In genomic region chr12:54421873-54422250, GRCh38 we compare ENCODE assay signal across 15 cellular contexts. TPM values are rescaled to one million over a fixed set of nuclear protein-coding genes. Genes with fewer than 3 reads are reported as not detected.
DNase-seq lines count a peak whose midpoint lies in the region; ATAC-seq and TF ChIP-seq lines count a peak whose summit lies in the region.
"Had no signal": no experiment of that assay in that cellular context is flagged by ENCODE, and none has a peak within 500 bp of the region (broad histone marks: within the 10 kb centered on the region; RNA-seq: fewer than 3 reads in every experiment).

No MANE protein-coding gene starts in this region.

- peaks cover 4% of the 10 kb centered on the region for H4K20me1 ChIP-seq in osteoblast (ENCODE audit: insufficient read depth, low read length)

- H3K9me3 ChIP-seq in left ventricle myocardium inferior (replicated peaks): no peaks in the 10 kb centered on the region
- no peaks in the 10 kb centered on the region for H3K9me3 ChIP-seq in osteoblast (ENCODE audit: low read depth, low read length)
- H3K9me3 ChIP-seq in aorta (ENCODE audit: control insufficient read depth, low read length): no peaks in the 10 kb centered on the region

- H3K4me2 ChIP-seq in osteoblast (ENCODE audit: insufficient read depth, low read length): no peak overlapping the region

- ATAC-seq in left ventricle myocardium superior: no peak
- ATAC-seq in aorta (ENCODE audit: low FRiP score): no peak
- no peak for ATAC-seq in HG03159 (IDR thresholded peaks at IDR 0.05; ENCODE audit: unreplicated experiment)
- ATAC-seq: foreskin keratinocyte; natural killer cell treated with Interleukin-12 subunit alpha and Interleukin-12 subunit beta and Interleukin-15 and Interleukin-18, amount 100 ng/mL, for 72 hours had no signal

- H3K4me3 ChIP-seq in left ventricle myocardium inferior: no peak overlapping the region
- no peak overlapping the region for H3K4me3 ChIP-seq in osteoblast (ENCODE audit: insufficient read depth, low read length)
- H3K4me3 ChIP-seq in aorta (ENCODE audit: low read length in 2 of 2): no peak overlapping the region

- no peaks in the 10 kb centered on the region for H3K36me3 ChIP-seq in left ventricle myocardium inferior
- H3K36me3 ChIP-seq in osteoblast (ENCODE audit: insufficient read depth, low read length): no peaks in the 10 kb centered on the region
- no peaks in the 10 kb centered on the region for H3K36me3 ChIP-seq in aorta (ENCODE audit: control insufficient read depth in 1 of 2, insufficient read depth in 2 of 2, low read length in 1 of 2)

- 93 to 94% methylated on average over 2 of the region's 2 CpGs for WGBS in aorta, 2 donors

- H3K79me2 ChIP-seq in osteoblast (ENCODE audit: insufficient read depth, low read length): peaks cover 31% of the 10 kb centered on the region

- H2AFZ ChIP-seq in osteoblast (ENCODE audit: low read length): no peak overlapping the region

- H3K4me1 ChIP-seq in left ventricle myocardium inferior: peaks cover 92% of the 10 kb centered on the region
- H3K4me1 ChIP-seq in osteoblast (ENCODE audit: insufficient read depth, low read length): peaks cover 60% of the 10 kb centered on the region
- H3K4me1 ChIP-seq in aorta (ENCODE audit: control insufficient read depth in 1 of 2, insufficient read depth in 2 of 2, low read length in 2 of 2): peaks cover 3 to 9% of the 10 kb centered on the region in 2 donors

- no peak for DNase-seq in left ventricle myocardium inferior
- DNase-seq in left ventricle myocardium superior: no peak
- DNase-seq in dermis blood vessel endothelial cell: peak; percentile 41
- peak; percentile 26 for DNase-seq in osteoblast (ENCODE audit: insufficient read length, low spot score, missing footprints)
- DNase-seq in aorta: no peak
- no peak for DNase-seq in epidermal melanocyte (ENCODE audit: insufficient read length, low spot score)
- DNase-seq in SIG-M5 (lab: John Stamatoyannopoulos, UW): no peak
- DNase-seq: activated CD8-positive, alpha-beta memory T cell treated with anti-CD3 and anti-CD28 coated beads, Interleukin-2, amount 50 U/mL, for 48 hours; foreskin keratinocyte; NCI-H146; NCI-H524 treated with DMSO at 0.1 percent for 48 hours had no signal

- intact Hi-C loops in left ventricle myocardium inferior (cut with micrococcal nuclease): no loop called here
- intact Hi-C loops in left ventricle myocardium superior (cut with micrococcal nuclease): no loop called here
- intact Hi-C loops in aorta (cut with DNase I): no loop called here

- H3K27me3 ChIP-seq in left ventricle myocardium inferior (ENCODE audit: low read depth) (no peaks in the 10 kb centered on the region), osteoblast (ENCODE audit: insufficient read depth, low read length) (no peaks in the 10 kb centered on the region), aorta (ENCODE audit: control insufficient read depth in 1 of 2, insufficient read depth in 2 of 2, low read length in 1 of 2) (no peaks in the 10 kb centered on the region)
- H3K27me3 ChIP-seq: foreskin keratinocyte had no signal

- H3K27ac ChIP-seq in left ventricle myocardium inferior (replicated peaks): peak overlapping the region; percentile 89
- H3K27ac ChIP-seq in osteoblast (ENCODE audit: low read depth, low read length): peak overlapping the region; percentile 90
- H3K27ac ChIP-seq in aorta (ENCODE audit: low read depth in 1 of 2, low read length in 2 of 2): peak overlapping the region; percentile 42 to 57

- TF ChIP-seq CTCF in left ventricle myocardium inferior (IDR thresholded peaks at IDR 0.05; ENCODE audit: borderline replicate concordance): no peak
- no peak for TF ChIP-seq CTCF in osteoblast (IDR thresholded peaks at IDR 0.05; ENCODE audit: extremely low read depth, low read depth, low read length)

RNA-seq across cellular contexts. Expression of gene ITGA5, which starts 2.8 kb away (rescaled TPM):
- total RNA-seq in left ventricle myocardium inferior (55.3 TPM), left ventricle myocardium superior (44.1 TPM), dermis blood vessel endothelial cell (567 and 846 TPM in 2 replicates), osteoblast (336 and 401 TPM in 2 replicates), aorta (1,000 to 10,000 TPM in 1 of 2 donors, 100 to 1,000 TPM in 1; 241 to 1,416 TPM)
- 100 to 1,000 TPM in 1 of 2 donors, 10 to 100 TPM in 1; 26.5 to 464 TPM for polyA plus RNA-seq in aorta

RNA-seq across cellular contexts. Expression of gene ZNF385A, which starts 37.3 kb away (rescaled TPM):
- 7.1 TPM for total RNA-seq in left ventricle myocardium inferior
- 7.7 TPM for total RNA-seq in left ventricle myocardium superior
- 2.2 and 4.0 TPM in 2 replicates for total RNA-seq in dermis blood vessel endothelial cell
- total RNA-seq in osteoblast: 0.72 and 0.88 TPM in 2 replicates
- 10 to 100 TPM; 22.2 to 27.6 TPM for total RNA-seq in aorta
- polyA plus RNA-seq in aorta: 10 to 100 TPM in 1 of 2 donors, 1 to 10 TPM in 1; 4.1 to 11.5 TPM

RNA-seq across cellular contexts. Expression of gene GTSF1, which starts 51.5 kb away (rescaled TPM):
- total RNA-seq in left ventricle myocardium inferior: not detected
- total RNA-seq in left ventricle myocardium superior: not detected
- 0.34 TPM in 1 of 2 replicates, not detected in the other for total RNA-seq in dermis blood vessel endothelial cell
- total RNA-seq in osteoblast: not detected in 2 replicates
- not detected for total RNA-seq in aorta
- 1 to 10 TPM in 1 of 2 donors, not detected in 1; 1.5 TPM for polyA plus RNA-seq in aorta
- total RNA-seq: Daoy, dermis microvascular lymphatic vessel endothelial cell, foreskin keratinocyte had no signal
- polyA plus RNA-seq: foreskin keratinocyte had no signal

RNA-seq across cellular contexts. Expression of gene GPR84, which starts 57.6 kb away (rescaled TPM):
- not detected for total RNA-seq in left ventricle myocardium inferior
- not detected for total RNA-seq in left ventricle myocardium superior
- total RNA-seq in dermis blood vessel endothelial cell: under 0.01 and 0.05 TPM in 2 replicates
- 0.36 TPM in 1 of 2 replicates, not detected in the other for total RNA-seq in osteoblast
- 1 to 10 TPM; 1.9 TPM for total RNA-seq in aorta
- polyA plus RNA-seq in aorta: under 1 TPM in 1 of 2 donors, not detected in 1; 0.38 TPM
- total RNA-seq: Daoy, dermis microvascular lymphatic vessel endothelial cell had no signal

Comparison
In these comparisons a context has a peak if more than half of its experiments do, and no peak if none do; other contexts are left out.
1. DNase-seq: peak in dermis blood vessel endothelial cell (single experiment) and osteoblast (single experiment); none in left ventricle myocardium inferior (single experiment), left ventricle myocardium superior (single experiment), aorta (0 of 2), epidermal melanocyte (single experiment) and SIG-M5 (single experiment).
2. Peak in every context shown above with its lines, with median percentiles within 50 percentile points of each other: H3K27ac ChIP-seq.